ENCODE assay signal across 32 cellular contexts in the genomic region with DNA sequence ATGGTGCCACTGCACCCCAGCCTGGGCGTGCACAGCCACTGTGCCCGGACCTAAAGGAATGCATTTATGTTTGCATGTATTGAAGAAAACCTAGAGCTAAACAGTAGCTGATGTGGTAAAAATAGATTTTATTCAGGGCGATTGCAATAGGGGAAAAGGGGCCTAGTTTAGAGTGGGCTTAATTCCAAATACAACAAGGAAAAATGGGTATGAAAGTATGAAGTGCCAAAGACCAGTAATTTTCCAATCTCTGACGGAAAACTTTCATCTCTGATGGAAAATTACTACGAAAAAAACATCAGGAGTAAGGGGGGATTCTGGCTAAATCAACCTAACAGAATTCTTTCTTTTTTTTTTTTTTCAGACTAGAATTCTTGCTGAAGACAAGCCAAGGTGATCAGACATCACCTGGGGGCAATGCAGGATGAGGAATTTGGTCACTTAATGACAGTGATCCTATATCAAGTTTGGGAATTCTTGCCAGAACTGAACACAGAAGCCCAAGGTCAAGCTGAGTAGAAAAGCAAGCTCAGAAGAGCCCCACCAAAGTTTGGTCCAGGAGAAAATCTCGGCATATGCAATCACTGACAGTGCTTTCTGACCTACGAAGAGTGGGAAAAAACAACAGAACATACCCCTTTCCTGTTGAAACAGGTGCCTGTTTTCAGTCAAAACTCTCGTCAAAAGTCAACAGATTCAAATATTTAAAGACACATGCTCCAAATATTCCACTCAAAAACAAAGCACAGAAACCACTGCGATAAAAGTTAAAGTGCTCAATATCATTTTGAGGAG. TPM values are rescaled to one million over a fixed set of nuclear protein-coding genes. Genes with fewer than 3 reads are reported as not detected.
"Had no signal": no experiment of that assay in that cellular context is flagged by ENCODE, and none has a peak within 500 bp of the region (broad histone marks: within the 10 kb centered on the region; RNA-seq: fewer than 3 reads in every experiment).

No MANE protein-coding gene starts in this region.

- H3K27me3 Mint-ChIP-seq: brain had no signal

- ATAC-seq: activated CD4-positive, alpha-beta T cell treated with anti-CD3 and anti-CD28 coated beads for 36 hours; activated naive CD8-positive, alpha-beta T cell treated with anti-CD3 and anti-CD28 coated beads, Interleukin-2, amount 50 U/mL, for 24 hours; activated T-cell treated with anti-CD3 and anti-CD28 coated beads, Interleukin-2, amount 50 U/mL, for 4 hours had no signal

- DNase-seq: activated CD4-positive, alpha-beta T cell treated with anti-CD3 and anti-CD28 coated beads for 36 hours; activated CD4-positive, alpha-beta T cell treated with anti-CD3 and anti-CD28 coated beads, Interleukin-2, amount 10 ng/mL, durations not matched to agents 7 days and 5 days; activated CD4-positive, alpha-beta T cell treated with anti-CD3 and anti-CD28 coated beads, Interleukin-2, amount 50 U/mL, for 48 hours; activated CD8-positive, alpha-beta memory T cell treated with anti-CD3 and anti-CD28 coated beads, Interleukin-2, amount 50 U/mL, for 4 hours; activated effector memory CD4-positive, alpha-beta T cell treated with Interleukin-2 at 50 U/mL for 16 hours; activated naive CD4-positive, alpha-beta T cell treated with anti-CD3 and anti-CD28 coated beads, Interleukin-2, amount 10 ng/mL, durations not matched to agents 7 days and 5 days; activated naive CD8-positive, alpha-beta T cell treated with anti-CD3 and anti-CD28 coated beads, Interleukin-2, amount 50 U/mL, for 24 hours; activated T-cell treated with anti-CD3 and anti-CD28 coated beads for 4 hours; activated T-cell treated with anti-CD3 and anti-CD28 coated beads, Interleukin-2, amount 50 U/mL, for 4 hours; anterior cingulate cortex; caudate nucleus; cerebellar nuclear complex; NCI-H1105 treated with DMSO at 0.1 percent for 48 hours; NCI-H1436; NCI-H1694; NCI-H1930; NCI-H2081 treated with DMSO at 0.1 percent for 48 hours; NCI-H226; NCI-H446 treated with DMSO at 0.1 percent for 48 hours; NCI-H524; NCI-H69; Right ventricle myocardium superior; SW 1271; T-helper 1 cell; T-helper 2 cell; T-helper 9 cell had no signal

- H3K9ac ChIP-seq: KMS-11 had no signal

- H3K27ac Mint-ChIP-seq: activated CD4-positive, alpha-beta T cell treated with anti-CD3 and anti-CD28 coated beads for 36 hours; activated CD4-positive, alpha-beta T cell treated with anti-CD3 and anti-CD28 coated beads, Interleukin-2, amount 10 ng/mL, durations not matched to agents 7 days and 5 days; activated naive CD4-positive, alpha-beta T cell treated with anti-CD3 and anti-CD28 coated beads, Interleukin-2, amount 10 ng/mL, durations not matched to agents 7 days and 5 days; activated naive CD8-positive, alpha-beta T cell; activated naive CD8-positive, alpha-beta T cell treated with anti-CD3 and anti-CD28 coated beads, Interleukin-2, amount 50 U/mL, for 24 hours; brain had no signal

- H3K4me3 Mint-ChIP-seq: activated CD4-positive, alpha-beta T cell treated with anti-CD3 and anti-CD28 coated beads for 36 hours; activated CD4-positive, alpha-beta T cell treated with anti-CD3 and anti-CD28 coated beads, Interleukin-2, amount 10 ng/mL, durations not matched to agents 7 days and 5 days; activated naive CD4-positive, alpha-beta T cell treated with anti-CD3 and anti-CD28 coated beads, Interleukin-2, amount 10 ng/mL, durations not matched to agents 7 days and 5 days; activated naive CD8-positive, alpha-beta T cell; activated naive CD8-positive, alpha-beta T cell treated with anti-CD3 and anti-CD28 coated beads, Interleukin-2, amount 50 U/mL, for 24 hours; activated T-cell treated with anti-CD3 and anti-CD28 coated beads, Interleukin-2, amount 50 U/mL, for 4 hours; brain had no signal

- H3K36me3 Mint-ChIP-seq: activated naive CD4-positive, alpha-beta T cell treated with anti-CD3 and anti-CD28 coated beads, Interleukin-2, amount 10 ng/mL, durations not matched to agents 7 days and 5 days; activated naive CD8-positive, alpha-beta T cell; brain had no signal

- H3K27ac ChIP-seq: KMS-11, VCaP had no signal

- H3K4me2 ChIP-seq: KMS-11 had no signal

- H3K9me3 Mint-ChIP-seq: activated CD4-positive, alpha-beta T cell treated with anti-CD3 and anti-CD28 coated beads, Interleukin-2, amount 10 ng/mL, durations not matched to agents 7 days and 5 days; activated naive CD4-positive, alpha-beta T cell treated with anti-CD3 and anti-CD28 coated beads, Interleukin-2, amount 10 ng/mL, durations not matched to agents 7 days and 5 days; activated naive CD8-positive, alpha-beta T cell treated with anti-CD3 and anti-CD28 coated beads, Interleukin-2, amount 50 U/mL, for 24 hours; activated T-cell treated with anti-CD3 and anti-CD28 coated beads, Interleukin-2, amount 50 U/mL, for 4 hours; brain had no signal

RNA-seq across cellular contexts. Expression of gene APOBEC1, which starts 13.7 kb away (rescaled TPM):
- total RNA-seq: activated CD4-positive, alpha-beta T cell treated with anti-CD3 and anti-CD28 coated beads for 36 hours; activated CD4-positive, alpha-beta T cell treated with anti-CD3 and anti-CD28 coated beads, Interleukin-2, amount 10 ng/mL, durations not matched to agents 7 days and 5 days; activated T-cell treated with anti-CD3 and anti-CD28 coated beads, Interleukin-2, amount 50 U/mL, for 4 hours; bronchial epithelial cell; MCF 10A; Right ventricle myocardium superior had no signal

RNA-seq across cellular contexts. Expression of gene GDF3, which starts 16.1 kb away (rescaled TPM):
- total RNA-seq: activated CD4-positive, alpha-beta T cell treated with anti-CD3 and anti-CD28 coated beads for 36 hours; activated CD4-positive, alpha-beta T cell treated with anti-CD3 and anti-CD28 coated beads, Interleukin-2, amount 10 ng/mL, durations not matched to agents 7 days and 5 days; activated T-cell treated with anti-CD3 and anti-CD28 coated beads, Interleukin-2, amount 50 U/mL, for 4 hours; bronchial epithelial cell; MCF 10A; Right ventricle myocardium superior had no signal

RNA-seq across cellular contexts. Expression of gene DPPA3, which starts 31.8 kb away (rescaled TPM):
- total RNA-seq: activated CD4-positive, alpha-beta T cell treated with anti-CD3 and anti-CD28 coated beads for 36 hours; activated CD4-positive, alpha-beta T cell treated with anti-CD3 and anti-CD28 coated beads, Interleukin-2, amount 10 ng/mL, durations not matched to agents 7 days and 5 days; activated T-cell treated with anti-CD3 and anti-CD28 coated beads, Interleukin-2, amount 50 U/mL, for 4 hours; bronchial epithelial cell; MCF 10A; Right ventricle myocardium superior had no signal
